ENCODE assay signal across 14 cellular contexts in the genomic region with DNA sequence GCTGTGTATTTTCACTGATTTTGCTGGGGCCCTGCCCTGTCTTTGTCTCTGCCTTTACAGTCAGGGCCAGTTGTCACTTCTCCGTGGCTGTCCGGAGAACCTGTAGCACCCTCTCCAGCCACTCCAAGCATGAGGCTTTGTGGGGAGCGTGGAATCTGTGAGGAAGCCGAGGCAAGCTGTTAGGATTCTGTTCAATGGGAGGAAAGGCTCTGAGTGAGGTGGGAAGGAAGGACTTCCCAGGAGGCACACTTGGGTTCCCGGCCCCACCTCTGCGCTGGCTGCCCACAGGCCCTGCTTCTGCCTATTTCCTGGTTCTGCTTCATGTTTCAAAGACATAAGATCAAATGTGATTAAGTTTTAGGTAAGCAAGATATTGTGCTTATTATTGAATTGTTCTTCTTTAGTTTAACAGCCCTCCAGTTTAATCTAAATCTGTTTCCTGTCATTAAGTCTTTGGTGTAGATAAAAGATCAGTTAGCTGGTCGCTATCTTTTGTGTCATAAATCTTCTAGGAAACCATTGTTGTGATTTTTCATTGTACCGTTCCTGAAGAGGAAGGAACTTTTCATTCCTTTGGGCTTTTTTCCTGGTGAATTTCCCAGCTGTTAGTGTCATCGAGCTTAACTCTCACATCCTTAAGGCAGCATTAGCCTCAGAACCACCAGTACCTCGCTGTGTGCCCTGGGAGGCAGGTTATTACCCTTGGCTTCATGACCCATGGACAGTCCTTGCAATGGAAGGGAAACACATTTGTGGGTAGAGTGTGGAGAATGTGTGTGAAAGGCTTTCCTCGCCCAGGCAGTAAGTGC.
DNase-seq lines count a peak whose midpoint lies in the region; TF ChIP-seq lines count a peak whose summit lies in the region.
"Had no signal": no experiment of that assay in that cellular context is flagged by ENCODE, and none has a peak within 500 bp of the region (broad histone marks: within the 10 kb centered on the region; RNA-seq: fewer than 3 reads in every experiment).

No MANE protein-coding gene starts in this region.

- no peaks in the 10 kb centered on the region for H3K27me3 ChIP-seq in Peyer's patch
- no peaks in the 10 kb centered on the region for H3K27me3 ChIP-seq in effector memory CD4-positive, alpha-beta T cell (replicated peaks; ENCODE audit: control insufficient read depth, insufficient read depth, low read length, poor library complexity, severe bottlenecking)
- H3K27me3 ChIP-seq: BE2C had no signal

- H3K9me3 ChIP-seq in Peyer's patch = peaks cover 0 to 3% (median 0%) of the 10 kb centered on the region in 4 donors
- H3K9me3 ChIP-seq in effector memory CD4-positive, alpha-beta T cell (ENCODE audit: control insufficient read depth, low read length) = no peaks in the 10 kb centered on the region
- H3K9me3 ChIP-seq: BE2C had no signal

- H3K36me3 ChIP-seq in Peyer's patch = no peaks in the 10 kb centered on the region
- no peaks in the 10 kb centered on the region for H3K36me3 ChIP-seq in effector memory CD4-positive, alpha-beta T cell (ENCODE audit: control insufficient read depth, insufficient read depth, low read length)
- H3K36me3 ChIP-seq: BE2C had no signal

- peak overlapping the region; percentile 70 to 88 (median 74) for H3K27ac Mint-ChIP-seq in nephron

- H3K27me3 Mint-ChIP-seq in nephron (ENCODE audit: low read depth) = no peaks in the 10 kb centered on the region

- peaks cover 30% of the 10 kb centered on the region for H3K36me3 Mint-ChIP-seq in nephron (ENCODE audit: low read depth)

- TF ChIP-seq POLR2A in Peyer's patch (IDR thresholded peaks at IDR 0.05) = no peak

- peaks cover 25% of the 10 kb centered on the region for H3K4me1 Mint-ChIP-seq in nephron

- peaks cover 24% of the 10 kb centered on the region for H3K9me3 Mint-ChIP-seq in nephron

- H3K4me1 ChIP-seq in Peyer's patch = peaks cover 0 to 23% (median 16%) of the 10 kb centered on the region in 4 donors
- H3K4me1 ChIP-seq in effector memory CD4-positive, alpha-beta T cell (ENCODE audit: control insufficient read depth, insufficient read depth, low read length, poor library complexity, severe bottlenecking) = peaks cover 79% of the 10 kb centered on the region

- no peak overlapping the region for H3K4me3 Mint-ChIP-seq in nephron

- TF ChIP-seq CTCF in Peyer's patch (IDR thresholded peaks at IDR 0.05) (no peak), nephron (IDR thresholded peaks at IDR 0.05; ENCODE audit: unreplicated experiment in 3 of 3) (no peak)

- peak overlapping the region in 2 of 4 donors; percentile 4 to 57 for H3K27ac ChIP-seq in Peyer's patch
- H3K27ac ChIP-seq in effector memory CD4-positive, alpha-beta T cell (ENCODE audit: insufficient read depth, low read length, poor library complexity, severe bottlenecking) = peak overlapping the region; percentile 37
- H3K27ac ChIP-seq: SK-N-MC had no signal

- no peak overlapping the region for H3K4me3 ChIP-seq in Peyer's patch
- no peak overlapping the region for H3K4me3 ChIP-seq in effector memory CD4-positive, alpha-beta T cell (ENCODE audit: insufficient read depth, low read depth, low read length, poor library complexity, severe bottlenecking)
- H3K4me3 ChIP-seq: GM23248, SK-N-MC had no signal

- peak; percentile 21 for DNase-seq in A172 (ENCODE audit: low spot score)
- peak in 2 of 3 donors; percentile 43 to 45 for DNase-seq in Peyer's patch
- no peak for DNase-seq in effector memory CD4-positive, alpha-beta T cell
- no peak for DNase-seq in amniotic stem cell (lab: John Stamatoyannopoulos, UW)
- no peak for DNase-seq in HPDE6-E6E7 (ENCODE audit: extremely low spot score)
- no peak for DNase-seq in EL
- no peak for DNase-seq in NCI-H345 (lab: John Stamatoyannopoulos, UW)
- DNase-seq: BE2C; GM23248; mesendoderm; NCI-H2029; stimulated activated CD4-positive, alpha-beta T cell treated with anti-CD3 and anti-CD28 coated beads, Interleukin-4, amount 100 ng/mL, for 1 hour had no signal

Comparison
In these comparisons a context has a peak if more than half of its experiments do, and no peak if none do; other contexts are left out.
1. DNase-seq: peak in A172 (single experiment) and Peyer's patch (2 of 3); none in effector memory CD4-positive, alpha-beta T cell (0 of 3), amniotic stem cell (single experiment), HPDE6-E6E7 (single experiment), EL (single experiment) and NCI-H345 (single experiment).